ENCODE assay signal across 15 cellular contexts in genomic region chr4:16859031-16859430, GRCh38. TPM values are rescaled to one million over a fixed set of nuclear protein-coding genes. Genes with fewer than 3 reads are reported as not detected.
DNase-seq lines count a peak whose midpoint lies in the region; ATAC-seq and TF ChIP-seq lines count a peak whose summit lies in the region.
"Had no signal": no experiment of that assay in that cellular context is flagged by ENCODE, and none has a peak within 500 bp of the region (broad histone marks: within the 10 kb centered on the region; RNA-seq: fewer than 3 reads in every experiment).

No MANE protein-coding gene starts in this region.

- H3K4me3 Mint-ChIP-seq in GM23338 (no peak overlapping the region), T-helper 17 cell (no peak overlapping the region)
- H3K4me3 Mint-ChIP-seq: CD8-positive, alpha-beta T cell had no signal

- H3K27ac Mint-ChIP-seq in GM23338 (peak overlapping the region; percentile 55; the same call in 1 of the 2 replicates), T-helper 17 cell (no peak overlapping the region)
- H3K27ac Mint-ChIP-seq: CD8-positive, alpha-beta T cell had no signal

- H3K4me1 ChIP-seq in GM23338 (ENCODE audit: insufficient read depth) (peaks cover 48% of the 10 kb centered on the region), left lung (no peaks in the 10 kb centered on the region), subcutaneous abdominal adipose tissue (ENCODE audit: control insufficient read depth in 5 of 5, insufficient read depth in 5 of 5, low read length in 5 of 5) (peaks cover 0 to 51% (median 2%) of the 10 kb centered on the region in 5 donors)

- H3K79me2 ChIP-seq in GM23338 (replicated peaks; ENCODE audit: insufficient read depth) = peaks cover 64% of the 10 kb centered on the region

- H3K27ac ChIP-seq in GM23338 (ENCODE audit: low read depth) (peak overlapping the region; percentile 2; the same call in 1 of the 2 replicates), left lung (peak overlapping the region; percentile 20 to 47), subcutaneous abdominal adipose tissue (ENCODE audit: low read depth, low read length) (peak overlapping the region; percentile 57), WERI-Rb-1 (no peak overlapping the region)
- H3K27ac ChIP-seq: PC-9 had no signal

- H3K9me3 Mint-ChIP-seq in GM23338 = no peaks in the 10 kb centered on the region
- H3K9me3 Mint-ChIP-seq: CD8-positive, alpha-beta T cell had no signal

- H3K9me3 ChIP-seq in left lung (no peaks in the 10 kb centered on the region), subcutaneous abdominal adipose tissue (ENCODE audit: control insufficient read depth in 5 of 5, low read length in 5 of 5) (no peaks in the 10 kb centered on the region), T-helper 17 cell (ENCODE audit: control insufficient read depth, low read length, poor library complexity, severe bottlenecking) (no peaks in the 10 kb centered on the region), WERI-Rb-1 (ENCODE audit: severe bottlenecking) (no peaks in the 10 kb centered on the region)

- DNase-seq in GM23338 (ENCODE audit: low spot score) = no peak
- DNase-seq in M059J (ENCODE audit: low read depth) = peak; percentile 44
- DNase-seq in left lung = no peak
- no peak for DNase-seq in T-helper 17 cell
- no peak for DNase-seq in WERI-Rb-1
- DNase-seq: CD8-positive, alpha-beta T cell; MM.1S; NCI-H1105; NCI-H187; NCI-H2171; NCI-H446 treated with DMSO at 0.1 percent for 48 hours; NCI-H774; PC-9 had no signal

- no peak overlapping the region for H2AFZ ChIP-seq in GM23338
- H2AFZ ChIP-seq: PC-9 had no signal

- H3K36me3 ChIP-seq in GM23338 (ENCODE audit: insufficient read depth) = no peaks in the 10 kb centered on the region
- no peaks in the 10 kb centered on the region for H3K36me3 ChIP-seq in left lung
- H3K36me3 ChIP-seq in subcutaneous abdominal adipose tissue (ENCODE audit: control insufficient read depth in 5 of 5, insufficient read depth in 5 of 5, low read length in 5 of 5) = no peaks in the 10 kb centered on the region
- no peaks in the 10 kb centered on the region for H3K36me3 ChIP-seq in WERI-Rb-1

- H3K36me3 Mint-ChIP-seq in GM23338 (ENCODE audit: low read depth) (peaks cover 5% of the 10 kb centered on the region; the same call in 2 of the 3 replicates), T-helper 17 cell (ENCODE audit: low read depth) (no peaks in the 10 kb centered on the region)
- H3K36me3 Mint-ChIP-seq: CD8-positive, alpha-beta T cell had no signal

- ATAC-seq in GM23338 = no peak
- ATAC-seq in left lung = no peak
- ATAC-seq in T-helper 17 cell = no peak
- no peak for ATAC-seq in HG03159 (IDR thresholded peaks at IDR 0.05; ENCODE audit: unreplicated experiment)
- ATAC-seq: CD8-positive, alpha-beta T cell had no signal

- no peak overlapping the region for H3K4me3 ChIP-seq in GM23338
- no peak overlapping the region for H3K4me3 ChIP-seq in left lung
- no peak overlapping the region for H3K4me3 ChIP-seq in subcutaneous abdominal adipose tissue (ENCODE audit: low read depth in 1 of 5, low read length in 5 of 5)
- H3K4me3 ChIP-seq in WERI-Rb-1 (ENCODE audit: low read depth, low read length) = no peak overlapping the region
- H3K4me3 ChIP-seq: PC-9 had no signal

- H3K9me2 ChIP-seq in GM23338 (ENCODE audit: insufficient read depth) = peaks cover 5% of the 10 kb centered on the region; the same call in 1 of the 2 replicates

- 0 out of 2 replicates have a peak, but pooled peaks cover 4% of the 10 kb centered on the region for H3F3A ChIP-seq in GM23338 (replicated peaks; ENCODE audit: low read depth)

- H3K9ac ChIP-seq in subcutaneous abdominal adipose tissue (ENCODE audit: low read length in 5 of 5) = peak overlapping the region in 1 of 5 donors; percentile 6

- no peak overlapping the region for H3K4me2 ChIP-seq in GM23338
- H3K4me2 ChIP-seq: PC-9 had no signal

- no peaks in the 10 kb centered on the region for H3K27me3 ChIP-seq in GM23338 (ENCODE audit: insufficient read depth)
- H3K27me3 ChIP-seq in left lung = no peaks in the 10 kb centered on the region
- H3K27me3 ChIP-seq in subcutaneous abdominal adipose tissue (ENCODE audit: control insufficient read depth in 5 of 5, insufficient read depth in 4 of 5, low read length in 5 of 5) = no peaks in the 10 kb centered on the region
- peaks cover 24% of the 10 kb centered on the region for H3K27me3 ChIP-seq in WERI-Rb-1 (ENCODE audit: insufficient read depth, low read depth, severe bottlenecking)

- peaks cover 1% of the 10 kb centered on the region for H3K27me3 Mint-ChIP-seq in GM23338 (ENCODE audit: insufficient read depth, low read depth, poor library complexity)
- H3K27me3 Mint-ChIP-seq in T-helper 17 cell = no peaks in the 10 kb centered on the region

- no peaks in the 10 kb centered on the region for H4K20me1 ChIP-seq in GM23338 (replicated peaks; ENCODE audit: insufficient read depth)

- intact Hi-C loops in left lung (cut with DNase I) = no loop called here

- H3K4me1 Mint-ChIP-seq in GM23338 (peaks cover 64% of the 10 kb centered on the region), T-helper 17 cell (no peaks in the 10 kb centered on the region)

- TF ChIP-seq CTCF in GM23338 (conservative IDR thresholded peaks at IDR 0.05; ENCODE audit: low read depth in 2 of 2) (no peak), left lung (IDR thresholded peaks at IDR 0.05) (no peak), WERI-Rb-1 (IDR thresholded peaks at IDR 0.05; ENCODE audit: low read depth, low read length) (no peak)

TF ChIP-seq in GM23338, 12 proteins besides CTCF, POLR2A, EP300 and RAD21 (continues in another document):
- TF ChIP-seq JUNB (IDR thresholded peaks at IDR 0.05; ENCODE audit: unreplicated experiment) (no peak), STAT1 (IDR thresholded peaks at IDR 0.05; ENCODE audit: unreplicated experiment) (no peak), ZNF114 (CRISPR knock-in tag; IDR thresholded peaks at IDR 0.05) (no peak)
- TF ChIP-seq, protein P1, sequence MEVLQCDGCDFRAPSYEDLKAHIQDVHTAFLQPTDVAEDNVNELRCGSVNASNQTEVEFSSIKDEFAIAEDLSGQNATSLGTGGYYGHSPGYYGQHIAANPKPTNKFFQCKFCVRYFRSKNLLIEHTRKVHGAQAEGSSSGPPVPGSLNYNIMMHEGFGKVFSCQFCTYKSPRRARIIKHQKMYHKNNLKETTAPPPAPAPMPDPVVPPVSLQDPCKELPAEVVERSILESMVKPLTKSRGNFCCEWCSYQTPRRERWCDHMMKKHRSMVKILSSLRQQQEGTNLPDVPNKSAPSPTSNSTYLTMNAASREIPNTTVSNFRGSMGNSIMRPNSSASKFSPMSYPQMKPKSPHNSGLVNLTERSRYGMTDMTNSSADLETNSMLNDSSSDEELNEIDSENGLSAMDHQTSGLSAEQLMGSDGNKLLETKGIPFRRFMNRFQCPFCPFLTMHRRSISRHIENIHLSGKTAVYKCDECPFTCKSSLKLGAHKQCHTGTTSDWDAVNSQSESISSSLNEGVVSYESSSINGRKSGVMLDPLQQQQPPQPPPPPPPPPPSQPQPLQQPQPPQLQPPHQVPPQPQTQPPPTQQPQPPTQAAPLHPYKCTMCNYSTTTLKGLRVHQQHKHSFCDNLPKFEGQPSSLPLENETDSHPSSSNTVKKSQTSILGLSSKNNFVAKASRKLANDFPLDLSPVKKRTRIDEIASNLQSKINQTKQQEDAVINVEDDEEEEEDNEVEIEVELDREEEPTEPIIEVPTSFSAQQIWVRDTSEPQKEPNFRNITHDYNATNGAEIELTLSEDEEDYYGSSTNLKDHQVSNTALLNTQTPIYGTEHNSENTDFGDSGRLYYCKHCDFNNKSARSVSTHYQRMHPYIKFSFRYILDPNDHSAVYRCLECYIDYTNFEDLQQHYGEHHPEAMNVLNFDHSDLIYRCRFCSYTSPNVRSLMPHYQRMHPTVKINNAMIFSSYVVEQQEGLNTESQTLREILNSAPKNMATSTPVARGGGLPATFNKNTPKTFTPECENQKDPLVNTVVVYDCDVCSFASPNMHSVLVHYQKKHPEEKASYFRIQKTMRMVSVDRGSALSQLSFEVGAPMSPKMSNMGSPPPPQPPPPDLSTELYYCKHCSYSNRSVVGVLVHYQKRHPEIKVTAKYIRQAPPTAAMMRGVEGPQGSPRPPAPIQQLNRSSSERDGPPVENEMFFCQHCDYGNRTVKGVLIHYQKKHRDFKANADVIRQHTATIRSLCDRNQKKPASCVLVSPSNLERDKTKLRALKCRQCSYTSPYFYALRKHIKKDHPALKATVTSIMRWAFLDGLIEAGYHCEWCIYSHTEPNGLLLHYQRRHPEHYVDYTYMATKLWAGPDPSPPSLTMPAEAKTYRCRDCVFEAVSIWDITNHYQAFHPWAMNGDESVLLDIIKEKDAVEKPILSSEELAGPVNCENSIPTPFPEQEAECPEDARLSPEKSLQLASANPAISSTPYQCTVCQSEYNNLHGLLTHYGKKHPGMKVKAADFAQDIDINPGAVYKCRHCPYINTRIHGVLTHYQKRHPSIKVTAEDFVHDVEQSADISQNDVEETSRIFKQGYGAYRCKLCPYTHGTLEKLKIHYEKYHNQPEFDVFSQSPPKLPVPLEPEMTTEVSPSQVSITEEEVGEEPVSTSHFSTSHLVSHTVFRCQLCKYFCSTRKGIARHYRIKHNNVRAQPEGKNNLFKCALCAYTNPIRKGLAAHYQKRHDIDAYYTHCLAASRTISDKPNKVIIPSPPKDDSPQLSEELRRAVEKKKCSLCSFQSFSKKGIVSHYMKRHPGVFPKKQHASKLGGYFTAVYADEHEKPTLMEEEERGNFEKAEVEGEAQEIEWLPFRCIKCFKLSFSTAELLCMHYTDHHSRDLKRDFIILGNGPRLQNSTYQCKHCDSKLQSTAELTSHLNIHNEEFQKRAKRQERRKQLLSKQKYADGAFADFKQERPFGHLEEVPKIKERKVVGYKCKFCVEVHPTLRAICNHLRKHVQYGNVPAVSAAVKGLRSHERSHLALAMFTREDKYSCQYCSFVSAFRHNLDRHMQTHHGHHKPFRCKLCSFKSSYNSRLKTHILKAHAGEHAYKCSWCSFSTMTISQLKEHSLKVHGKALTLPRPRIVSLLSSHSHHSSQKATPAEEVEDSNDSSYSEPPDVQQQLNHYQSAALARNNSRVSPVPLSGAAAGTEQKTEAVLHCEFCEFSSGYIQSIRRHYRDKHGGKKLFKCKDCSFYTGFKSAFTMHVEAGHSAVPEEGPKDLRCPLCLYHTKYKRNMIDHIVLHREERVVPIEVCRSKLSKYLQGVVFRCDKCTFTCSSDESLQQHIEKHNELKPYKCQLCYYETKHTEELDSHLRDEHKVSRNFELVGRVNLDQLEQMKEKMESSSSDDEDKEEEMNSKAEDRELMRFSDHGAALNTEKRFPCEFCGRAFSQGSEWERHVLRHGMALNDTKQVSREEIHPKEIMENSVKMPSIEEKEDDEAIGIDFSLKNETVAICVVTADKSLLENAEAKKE (CRISPR knock-in tag; IDR thresholded peaks at IDR 0.05) = no peak

RNA-seq across cellular contexts. Expression of gene LDB2, which starts 39.4 kb away (rescaled TPM):
- 80.1 and 89.1 TPM in 2 replicates for total RNA-seq in GM23338 (2014; rRNA removed; shearing (Covaris generic))
- polyA plus RNA-seq in GM23338 (2016; fragmentation: Nextera tagmentation; extraction: Ambion mirVana) = 48.6 and 51.3 TPM in 2 replicates
- 26.9 and 33.5 TPM in 2 replicates for total RNA-seq in M059J (2014; rRNA removed; shearing (Covaris generic))
- total RNA-seq in left lung (10 to 100 TPM; 37.7 to 74.0 TPM), T-helper 17 cell (not detected)
- total RNA-seq: CD8-positive, alpha-beta T cell; PC-9 had no signal

Comparison
In these comparisons a context has a peak if more than half of its experiments do, and no peak if none do; other contexts are left out.
1. RNA of gene LDB2, which starts 39.4 kb away (total RNA-seq): 80.1 to 89.1 TPM in GM23338, 37.7 to 74.0 TPM in left lung and 26.9 to 33.5 TPM in M059J; not detected in T-helper 17 cell; every median in the first group is over 10 times any median in the second.